21 cellular contexts compared by ENCODE assay signal in the genomic region with DNA sequence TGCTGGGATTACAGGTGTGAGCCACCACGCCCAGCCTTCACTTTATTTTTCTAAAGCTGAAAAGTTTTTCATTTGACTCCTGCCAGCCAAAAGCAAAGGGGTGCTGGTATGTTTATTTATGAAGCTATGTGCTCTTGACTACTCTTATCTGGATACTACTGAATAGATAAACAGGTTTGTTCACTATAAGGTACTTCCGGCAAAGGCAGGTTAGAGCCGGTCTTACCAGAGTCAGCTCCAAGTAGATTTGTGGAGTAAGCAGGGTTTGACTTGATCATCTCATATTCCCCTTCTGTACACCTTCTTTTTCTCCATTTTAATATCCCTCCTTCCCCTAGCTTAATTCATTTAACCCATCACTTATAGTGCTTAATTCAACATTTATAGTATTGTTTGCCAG.
DNase-seq lines count a peak whose midpoint lies in the region; ATAC-seq and TF ChIP-seq lines count a peak whose summit lies in the region.
"Had no signal": no experiment of that assay in that cellular context is flagged by ENCODE, and none has a peak within 500 bp of the region (broad histone marks: within the 10 kb centered on the region; RNA-seq: fewer than 3 reads in every experiment).

No MANE protein-coding gene starts in this region.

- no peak overlapping the region for H3K27ac Mint-ChIP-seq in activated CD4-positive, alpha-beta T cell treated with anti-CD3 and anti-CD28 coated beads, Interleukin-2, amount 10 ng/mL, durations not matched to agents 7 days and 5 days
- H3K27ac Mint-ChIP-seq: CD4-positive, alpha-beta memory T cell; GM23338; H9 had no signal

- TF ChIP-seq POLR2A in ovary (IDR thresholded peaks at IDR 0.05): no peak

- TF ChIP-seq EP300 in ovary (IDR thresholded peaks at IDR 0.05): no peak

- ATAC-seq in mucosa of descending colon: peak; percentile 35
- ATAC-seq in left ventricle myocardium superior: no peak
- ATAC-seq: GM12878, GM23338, HCT116 had no signal

- 88 to 89% (median 88%) methylated on average over 3 of the region's 3 CpGs for WGBS in ovary, 3 donors

- H3K27me3 ChIP-seq in ovary: no peaks in the 10 kb centered on the region
- H3K27me3 ChIP-seq: BE2C had no signal

- DNase-seq in DMS53 (lab: John Stamatoyannopoulos, UW) (peak; percentile 6), DMS53 treated with DMSO at 0.1 percent for 48 hours (lab: John Stamatoyannopoulos, UW; ENCODE audit: unreplicated experiment) (no peak), NCI-H510A (lab: John Stamatoyannopoulos, UW) (peak; percentile 6), epithelial cell of esophagus (ENCODE audit: low read depth) (peak; percentile 46), mucosa of descending colon (no peak), ovary (no peak), left ventricle myocardium superior (no peak)
- DNase-seq in activated CD4-positive, alpha-beta T cell treated with anti-CD3 and anti-CD28 coated beads, Interleukin-2, amount 10 ng/mL, durations not matched to agents 7 days and 5 days: no peak
- DNase-seq: BE2C; Calu3; CD4-positive, alpha-beta memory T cell; COR-L47; DMS79; EL; GDM1; H9 had no signal

- no peaks in the 10 kb centered on the region for H3K9me3 Mint-ChIP-seq in activated CD4-positive, alpha-beta T cell treated with anti-CD3 and anti-CD28 coated beads, Interleukin-2, amount 10 ng/mL, durations not matched to agents 7 days and 5 days
- H3K9me3 Mint-ChIP-seq: CD4-positive, alpha-beta memory T cell; GM23338; H9 had no signal

- H3K4me1 ChIP-seq in mucosa of descending colon (ENCODE audit: low read depth) (no peaks in the 10 kb centered on the region), ovary (ENCODE audit: insufficient read depth) (no peaks in the 10 kb centered on the region)
- H3K4me1 ChIP-seq: BE2C; BLaER1 treated with 17β-estradiol and CSF1 and Interleukin-3, amounts not matched to agents 10 nM and 100 nM had no signal

- H3K9me3 ChIP-seq in mucosa of descending colon: no peaks in the 10 kb centered on the region
- no peaks in the 10 kb centered on the region for H3K9me3 ChIP-seq in ovary
- H3K9me3 ChIP-seq: BE2C had no signal

- no peak overlapping the region for H3K4me3 ChIP-seq in epithelial cell of esophagus (ENCODE audit: low read length)
- H3K4me3 ChIP-seq in mucosa of descending colon: no peak overlapping the region
- H3K4me3 ChIP-seq in ovary: no peak overlapping the region
- H3K4me3 ChIP-seq: BLaER1 treated with 17β-estradiol and CSF1 and Interleukin-3, amounts not matched to agents 10 nM and 100 nM; GM12878; GM23338 had no signal

- H3K36me3 Mint-ChIP-seq in activated CD4-positive, alpha-beta T cell treated with anti-CD3 and anti-CD28 coated beads, Interleukin-2, amount 10 ng/mL, durations not matched to agents 7 days and 5 days (ENCODE audit: low read depth): no peaks in the 10 kb centered on the region
- H3K36me3 Mint-ChIP-seq: CD4-positive, alpha-beta memory T cell had no signal

- no peaks in the 10 kb centered on the region for H3K4me1 Mint-ChIP-seq in activated CD4-positive, alpha-beta T cell treated with anti-CD3 and anti-CD28 coated beads, Interleukin-2, amount 10 ng/mL, durations not matched to agents 7 days and 5 days
- H3K4me1 Mint-ChIP-seq: CD4-positive, alpha-beta memory T cell had no signal

- intact Hi-C loops in mucosa of descending colon (cut with DNase I, micrococcal nuclease) (no loop called here), ovary (cut with DNase I) (no loop called here), left ventricle myocardium superior (cut with micrococcal nuclease) (no loop called here)

- CTCF ChIA-PET in activated CD4-positive, alpha-beta T cell treated with anti-CD3 and anti-CD28 coated beads, Interleukin-2, amount 10 ng/mL, durations not matched to agents 7 days and 5 days (lab: Charles Lee): interaction anchor here (0.9 to 1.1 kb wide), 2 partner anchors 9 to 23 kb away, joined by 3 to 4 read pairs; no protein-coding TSS in a partner anchor

- no peak overlapping the region for H3K4me3 Mint-ChIP-seq in activated CD4-positive, alpha-beta T cell treated with anti-CD3 and anti-CD28 coated beads, Interleukin-2, amount 10 ng/mL, durations not matched to agents 7 days and 5 days
- H3K4me3 Mint-ChIP-seq: CD4-positive, alpha-beta memory T cell; GM23338; H9 had no signal

- no peak overlapping the region for H3K27ac ChIP-seq in ovary
- H3K27ac ChIP-seq: 22Rv1; BLaER1 treated with 17β-estradiol and CSF1 and Interleukin-3, amounts not matched to agents 10 nM and 100 nM had no signal

- POLR2A ChIA-PET in activated CD4-positive, alpha-beta T cell treated with anti-CD3 and anti-CD28 coated beads, Interleukin-2, amount 10 ng/mL, durations not matched to agents 7 days and 5 days (lab: Charles Lee): no interaction called here

- no peaks in the 10 kb centered on the region for H3K36me3 ChIP-seq in mucosa of descending colon (ENCODE audit: low read depth)
- no peaks in the 10 kb centered on the region for H3K36me3 ChIP-seq in ovary
- H3K36me3 ChIP-seq: BE2C; BLaER1 treated with 17β-estradiol and CSF1 and Interleukin-3, amounts not matched to agents 10 nM and 100 nM had no signal

- peaks cover 9% of the 10 kb centered on the region for H3K27me3 Mint-ChIP-seq in activated CD4-positive, alpha-beta T cell treated with anti-CD3 and anti-CD28 coated beads, Interleukin-2, amount 10 ng/mL, durations not matched to agents 7 days and 5 days

- TF ChIP-seq CTCF in epithelial cell of esophagus (IDR thresholded peaks at IDR 0.05; ENCODE audit: insufficient read depth, low read depth, low read length, missing control alignments): no peak
- no peak for TF ChIP-seq CTCF in mucosa of descending colon (IDR thresholded peaks at IDR 0.05)
- TF ChIP-seq CTCF in ovary (IDR thresholded peaks at IDR 0.05): no peak

Comparison
In these comparisons a context has a peak if more than half of its experiments do, and no peak if none do; other contexts are left out.
1. DNase-seq: peak in DMS53 (single experiment), NCI-H510A (single experiment) and epithelial cell of esophagus (single experiment); none in DMS53 treated with DMSO at 0.1 percent for 48 hours (single experiment), mucosa of descending colon (0 of 3), ovary (0 of 5), left ventricle myocardium superior (single experiment) and activated CD4-positive, alpha-beta T cell treated with anti-CD3 and anti-CD28 coated beads, Interleukin-2, amount 10 ng/mL, durations not matched to agents 7 days and 5 days (single experiment).